Comparison of ENCODE assay signal across 21 cellular contexts in genomic region chr2:30645081-30645744, GRCh38.
"Had no signal": no experiment of that assay in that cellular context is flagged by ENCODE, and none has a peak within 500 bp of the region (broad histone marks: within the 10 kb centered on the region; RNA-seq: fewer than 3 reads in every experiment).

No MANE protein-coding gene starts in this region.

- H3K4me3 Mint-ChIP-seq: activated B cell treated with CpG ODN at 0.5 μM for 24 hours; activated CD8-positive, alpha-beta T cell treated with anti-CD3 and anti-CD28 coated beads for 36 hours; activated naive CD8-positive, alpha-beta T cell treated with anti-CD3 and anti-CD28 coated beads, Interleukin-2, amount 10 ng/mL, durations not matched to agents 7 days and 5 days; brain; natural killer cell; stimulated activated memory B cell treated with anti-CD40 and anti-IgM and Interleukin-4, amounts not matched to agents 10 μg/mL and 1 μg/mL and 100 μg/mL, for 72 hours had no signal

- H3K36me3 Mint-ChIP-seq: activated naive CD8-positive, alpha-beta T cell treated with anti-CD3 and anti-CD28 coated beads, Interleukin-2, amount 10 ng/mL, durations not matched to agents 7 days and 5 days; natural killer cell had no signal

- H3K27me3 ChIP-seq: dorsolateral prefrontal cortex had no signal

- H3K9ac ChIP-seq: parathyroid adenoma had no signal

- H3K9me3 Mint-ChIP-seq: activated B cell treated with CpG ODN at 0.5 μM for 24 hours; activated CD8-positive, alpha-beta T cell treated with anti-CD3 and anti-CD28 coated beads for 36 hours; activated naive CD8-positive, alpha-beta T cell treated with anti-CD3 and anti-CD28 coated beads, Interleukin-2, amount 10 ng/mL, durations not matched to agents 7 days and 5 days; activated T-helper 2 cell treated with anti-CD3 and anti-CD28 coated beads, Interferon-gamma antibody, Interleukin-2, Interleukin-4, amounts not matched to agents 10 μg/mL and 5 μg/mL and 100 μg/mL, durations not matched to agents 14 hours and 24 hours and 36 hours; brain; natural killer cell; stimulated activated memory B cell treated with anti-CD40 and anti-IgM and Interleukin-4, amounts not matched to agents 10 μg/mL and 1 μg/mL and 100 μg/mL, for 72 hours had no signal

- H3K4me3 ChIP-seq: dorsolateral prefrontal cortex had no signal

- H3K27me3 Mint-ChIP-seq: activated B cell treated with CpG ODN at 0.5 μM for 24 hours; activated CD8-positive, alpha-beta T cell treated with anti-CD3 and anti-CD28 coated beads for 36 hours; activated naive CD8-positive, alpha-beta T cell treated with anti-CD3 and anti-CD28 coated beads, Interleukin-2, amount 10 ng/mL, durations not matched to agents 7 days and 5 days; brain; stimulated activated memory B cell treated with anti-CD40 and anti-IgM and Interleukin-4, amounts not matched to agents 10 μg/mL and 1 μg/mL and 100 μg/mL, for 72 hours had no signal

- H3K4me1 Mint-ChIP-seq: activated naive CD8-positive, alpha-beta T cell treated with anti-CD3 and anti-CD28 coated beads, Interleukin-2, amount 10 ng/mL, durations not matched to agents 7 days and 5 days; natural killer cell; stimulated activated memory B cell treated with anti-CD40 and anti-IgM and Interleukin-4, amounts not matched to agents 10 μg/mL and 1 μg/mL and 100 μg/mL, for 72 hours had no signal

- H3K27ac ChIP-seq: dorsolateral prefrontal cortex, parathyroid adenoma had no signal

- DNase-seq: activated B cell treated with CpG ODN at 0.5 μM for 24 hours; activated CD4-positive, alpha-beta T cell treated with anti-CD3 and anti-CD28 coated beads for 48 hours; activated CD8-positive, alpha-beta T cell treated with anti-CD3 and anti-CD28 coated beads for 36 hours; activated naive CD4-positive, alpha-beta T cell treated with Interleukin-2 at 50 U/mL for 16 hours; activated naive CD8-positive, alpha-beta T cell treated with anti-CD3 and anti-CD28 coated beads, Interleukin-2, amount 10 ng/mL, durations not matched to agents 7 days and 5 days; activated T-cell treated with anti-CD3 and anti-CD28 coated beads, Interleukin-2, amount 50 U/mL, for 1 hour; central memory CD4-positive, alpha-beta T cell; dorsolateral prefrontal cortex; foreskin fibroblast; hippocampal formation; left cardiac atrium; natural killer cell; stimulated activated CD4-positive, alpha-beta T cell treated with anti-CD3 and anti-CD28 coated beads, Interleukin-4, amount 100 ng/mL, for 24 hours had no signal

- H3K4me1 ChIP-seq: parathyroid adenoma had no signal

- H3K79me2 ChIP-seq: parathyroid adenoma had no signal

- FAIRE-seq: colon, islet of Langerhans, urothelium cell line had no signal

- H2AFZ ChIP-seq: parathyroid adenoma had no signal

- ATAC-seq: activated CD8-positive, alpha-beta T cell treated with anti-CD3 and anti-CD28 coated beads for 36 hours; left cardiac atrium; natural killer cell; sciatic nerve; stimulated activated memory B cell treated with anti-CD40 and anti-IgM and Interleukin-4, amounts not matched to agents 10 μg/mL and 1 μg/mL and 100 μg/mL, for 72 hours had no signal

- H3K27ac Mint-ChIP-seq: activated B cell treated with CpG ODN at 0.5 μM for 24 hours; activated CD8-positive, alpha-beta T cell treated with anti-CD3 and anti-CD28 coated beads for 36 hours; activated naive CD8-positive, alpha-beta T cell treated with anti-CD3 and anti-CD28 coated beads, Interleukin-2, amount 10 ng/mL, durations not matched to agents 7 days and 5 days; activated T-helper 2 cell treated with anti-CD3 and anti-CD28 coated beads, Interferon-gamma antibody, Interleukin-2, Interleukin-4, amounts not matched to agents 10 μg/mL and 5 μg/mL and 100 μg/mL, durations not matched to agents 14 hours and 24 hours and 36 hours; brain; natural killer cell; stimulated activated memory B cell treated with anti-CD40 and anti-IgM and Interleukin-4, amounts not matched to agents 10 μg/mL and 1 μg/mL and 100 μg/mL, for 72 hours had no signal
